23 cellular contexts compared by ENCODE assay signal in genomic region chr2:160418853-160419252, GRCh38.
DNase-seq lines count a peak whose midpoint lies in the region; ATAC-seq, FAIRE-seq and TF ChIP-seq lines count a peak whose summit lies in the region.
"Had no signal": no experiment of that assay in that cellular context is flagged by ENCODE, and none has a peak within 500 bp of the region (broad histone marks: within the 10 kb centered on the region; RNA-seq: fewer than 3 reads in every experiment).

No MANE protein-coding gene starts in this region.

- H3K79me2 ChIP-seq in GM23248 (ENCODE audit: insufficient read depth) (peaks cover 75% of the 10 kb centered on the region), keratinocyte (ENCODE audit: control insufficient read depth, insufficient read depth, low read length) (peaks cover 35% of the 10 kb centered on the region)

- in situ Hi-C loops in GM23248 (cut with MboI): no loop called here

- H3K4me3 ChIP-seq in GM23248 (peak overlapping the region; percentile 42), adipocyte (ENCODE audit: low read length) (no peak overlapping the region), keratinocyte (ENCODE audit: control insufficient read depth in 2 of 3, extremely low read depth in 1 of 3, insufficient read depth in 2 of 3, low read depth in 1 of 3, low read length in 3 of 3) (peak overlapping the region in 1 of 3 experiments; percentile 40)
- H3K4me3 ChIP-seq: gastrocnemius medialis, tibial nerve had no signal

- CTCF ChIA-PET in CD4-positive, alpha-beta T cell (lab: Charles Lee): no interaction called here

- peaks cover 73% of the 10 kb centered on the region for H3K4me1 ChIP-seq in GM23248 (ENCODE audit: insufficient read depth)
- peaks cover 58% of the 10 kb centered on the region for H3K4me1 ChIP-seq in adipocyte (ENCODE audit: control insufficient read depth, insufficient read depth, low read length)
- H3K4me1 ChIP-seq in keratinocyte (ENCODE audit: control insufficient read depth, extremely low read depth, insufficient read depth, low read length): peaks cover 44% of the 10 kb centered on the region

- no peak for TF ChIP-seq CTCF in CD4-positive, alpha-beta T cell (IDR thresholded peaks at IDR 0.05)
- TF ChIP-seq CTCF in keratinocyte (optimal IDR thresholded peaks at IDR 0.05 in 1 of 3, IDR thresholded peaks at IDR 0.05 in 1 of 3, conservative IDR thresholded peaks at IDR 0.05 in 1 of 3; ENCODE audit: extremely low read depth in 1 of 3, insufficient read depth in 2 of 3, low read length in 3 of 3): no peak

- dilution Hi-C loops in keratinocyte (cut with MboI; ENCODE audit: extremely low pct_ligation_motif_present, low sequenced_read_pairs): no loop called here

- WGBS in GM23248 (ENCODE audit: low coverage in 1 of 2, low lambda C conversion rate in 2 of 2, missing lambda C conversion rate in 2 of 2), 2 experiments: 3 to 4% methylated on average over 1 of the region's 1 CpG

- no peaks in the 10 kb centered on the region for H3K27me3 ChIP-seq in CD4-positive, alpha-beta T cell (ENCODE audit: control insufficient read depth, insufficient read depth, low read length)
- no peaks in the 10 kb centered on the region for H3K27me3 ChIP-seq in GM23248 (replicated peaks; ENCODE audit: insufficient read depth)
- H3K27me3 ChIP-seq in adipocyte (replicated peaks; ENCODE audit: control insufficient read depth, insufficient read depth, low read length): no peaks in the 10 kb centered on the region
- H3K27me3 ChIP-seq in keratinocyte (ENCODE audit: control insufficient read depth, extremely low read depth, insufficient read depth, low read length): no peaks in the 10 kb centered on the region
- H3K27me3 ChIP-seq: gastrocnemius medialis, neutrophil, tibial nerve had no signal

- H2AFZ ChIP-seq in GM23248: no peak overlapping the region
- no peak overlapping the region for H2AFZ ChIP-seq in keratinocyte (ENCODE audit: control insufficient read depth, low read length)

- H3K4me2 ChIP-seq in GM23248 (ENCODE audit: unreplicated experiment) (peak overlapping the region; percentile 70), keratinocyte (ENCODE audit: control insufficient read depth, extremely low read depth, insufficient read depth, low read depth, low read length) (peak overlapping the region; percentile 79)

- no peaks in the 10 kb centered on the region for H3K9me1 ChIP-seq in keratinocyte (ENCODE audit: control insufficient read depth, extremely low read depth, insufficient read depth, low read length)

- H3K9me2 ChIP-seq in GM23248 (ENCODE audit: insufficient read depth): no peaks in the 10 kb centered on the region

- DNase-seq in CD4-positive, alpha-beta T cell: no peak
- DNase-seq in GM23248: peak; percentile 42
- DNase-seq in adipocyte (ENCODE audit: low read depth): no peak
- DNase-seq in keratinocyte (ENCODE audit: low read depth, low spot score): no peak
- no peak for DNase-seq in NCI-H187 treated with DMSO at 0.1 percent for 48 hours (lab: John Stamatoyannopoulos, UW)
- DNase-seq in EL: no peak
- DNase-seq: activated CD4-positive, alpha-beta T cell treated with anti-CD3 and anti-CD28 coated beads, Interleukin-2, amount 10 ng/mL, durations not matched to agents 7 days and 5 days; anterior cingulate cortex; CD4-positive, alpha-beta memory T cell; DMS153; erythroblast; gastrocnemius medialis; kidney glomerular epithelial cell; MV-4-11; NCI-H1694; NCI-H774; Right ventricle myocardium superior; stimulated activated CD4-positive, alpha-beta T cell treated with anti-CD3 and anti-CD28 coated beads, Interleukin-12 subunit alpha, Interleukin-12 subunit beta, amount 100 ng/mL, for 4 hours; stimulated activated CD4-positive, alpha-beta T cell treated with anti-CD3 and anti-CD28 coated beads, Interleukin-4, amount 100 ng/mL, for 4 hours; stimulated activated naive CD8-positive, alpha-beta T cell treated with anti-CD3 and anti-CD28 coated beads, Interleukin-15, amount 100 ng/mL, for 72 hours had no signal

- H3F3A ChIP-seq in GM23248 (ENCODE audit: insufficient read depth): peaks cover 74% of the 10 kb centered on the region

- POLR2A ChIA-PET in CD4-positive, alpha-beta T cell (lab: Charles Lee): interaction anchor here (1.0 kb wide), 1 partner anchor 11 kb away, joined by 3 read pairs; no protein-coding TSS in a partner anchor

- H3K9ac ChIP-seq in GM23248 (peak overlapping the region; percentile 62), adipocyte (ENCODE audit: low read length) (peak overlapping the region; percentile 38), keratinocyte (ENCODE audit: control insufficient read depth, extremely low read depth, insufficient read depth, low read length) (no peak overlapping the region)

- H3K4me1 Mint-ChIP-seq in CD4-positive, alpha-beta T cell (ENCODE audit: low read depth): peaks cover 82% of the 10 kb centered on the region

- H3K36me3 Mint-ChIP-seq in CD4-positive, alpha-beta T cell (ENCODE audit: low read depth): peaks cover 4% of the 10 kb centered on the region

- no peaks in the 10 kb centered on the region for H3K27me3 Mint-ChIP-seq in CD4-positive, alpha-beta T cell
- H3K27me3 Mint-ChIP-seq: activated CD4-positive, alpha-beta T cell treated with anti-CD3 and anti-CD28 coated beads, Interleukin-2, amount 10 ng/mL, durations not matched to agents 7 days and 5 days; CD4-positive, alpha-beta memory T cell; stimulated activated naive CD8-positive, alpha-beta T cell treated with anti-CD3 and anti-CD28 coated beads, Interleukin-15, amount 100 ng/mL, for 72 hours had no signal

- no peak for FAIRE-seq in keratinocyte (lab: Jason Lieb, UNC)

- no peaks in the 10 kb centered on the region for H3K9me3 ChIP-seq in CD4-positive, alpha-beta T cell (ENCODE audit: control insufficient read depth, low read length)
- no peaks in the 10 kb centered on the region for H3K9me3 ChIP-seq in GM23248 (ENCODE audit: low read depth)
- H3K9me3 ChIP-seq in adipocyte (ENCODE audit: control insufficient read depth, low read length): no peaks in the 10 kb centered on the region
- no peaks in the 10 kb centered on the region for H3K9me3 ChIP-seq in keratinocyte (ENCODE audit: control insufficient read depth, low read depth, low read length)
- H3K9me3 ChIP-seq: gastrocnemius medialis, neutrophil, tibial nerve had no signal

- no peak overlapping the region for H3K4me3 Mint-ChIP-seq in CD4-positive, alpha-beta T cell
- H3K4me3 Mint-ChIP-seq: activated CD4-positive, alpha-beta T cell treated with anti-CD3 and anti-CD28 coated beads, Interleukin-2, amount 10 ng/mL, durations not matched to agents 7 days and 5 days had no signal

- H4K20me1 ChIP-seq in GM23248 (ENCODE audit: insufficient read depth) (no peaks in the 10 kb centered on the region), keratinocyte (ENCODE audit: control insufficient read depth, extremely low read depth, insufficient read depth, low read length) (no peaks in the 10 kb centered on the region)

- intact Hi-C loops in CD4-positive, alpha-beta T cell (cut with DNase I, micrococcal nuclease): loop anchor here in 1 of 2 experiments (1.0 kb wide), 1 partner anchor 9 kb away; no protein-coding TSS in a partner anchor

- ATAC-seq in CD4-positive, alpha-beta T cell (ENCODE audit: poor library complexity): no peak
- no peak for ATAC-seq in HG03442 (IDR thresholded peaks at IDR 0.05; ENCODE audit: unreplicated experiment)
- ATAC-seq: gastrocnemius medialis; stimulated activated naive CD8-positive, alpha-beta T cell treated with anti-CD3 and anti-CD28 coated beads, Interleukin-15, amount 100 ng/mL, for 72 hours had no signal

- H3K36me3 ChIP-seq in GM23248 (ENCODE audit: low read depth) (no peaks in the 10 kb centered on the region), adipocyte (ENCODE audit: control insufficient read depth, insufficient read depth, low read length, severe bottlenecking) (no peaks in the 10 kb centered on the region), keratinocyte (ENCODE audit: control insufficient read depth in 2 of 2, extremely low read depth in 1 of 2, insufficient read depth in 2 of 2, low read length in 2 of 2) (no peaks in the 10 kb centered on the region)
- H3K36me3 ChIP-seq: gastrocnemius medialis, neutrophil, tibial nerve had no signal

- no peak overlapping the region for H3K27ac ChIP-seq in CD4-positive, alpha-beta T cell (ENCODE audit: low read depth, low read length)
- H3K27ac ChIP-seq in GM23248: peak overlapping the region; percentile 91
- peak overlapping the region; percentile 77 for H3K27ac ChIP-seq in keratinocyte (ENCODE audit: control insufficient read depth, insufficient read depth, low read length)
- H3K27ac ChIP-seq: gastrocnemius medialis, neutrophil, tibial nerve had no signal

- H3K27ac Mint-ChIP-seq in CD4-positive, alpha-beta T cell: peak overlapping the region; percentile 65
- H3K27ac Mint-ChIP-seq: activated CD4-positive, alpha-beta T cell treated with anti-CD3 and anti-CD28 coated beads, Interleukin-2, amount 10 ng/mL, durations not matched to agents 7 days and 5 days; stimulated activated naive CD8-positive, alpha-beta T cell treated with anti-CD3 and anti-CD28 coated beads, Interleukin-15, amount 100 ng/mL, for 72 hours had no signal

- H3K9me3 Mint-ChIP-seq in CD4-positive, alpha-beta T cell: peaks cover 3% of the 10 kb centered on the region
- H3K9me3 Mint-ChIP-seq: stimulated activated naive CD8-positive, alpha-beta T cell treated with anti-CD3 and anti-CD28 coated beads, Interleukin-15, amount 100 ng/mL, for 72 hours had no signal
